In the genomic region with DNA sequence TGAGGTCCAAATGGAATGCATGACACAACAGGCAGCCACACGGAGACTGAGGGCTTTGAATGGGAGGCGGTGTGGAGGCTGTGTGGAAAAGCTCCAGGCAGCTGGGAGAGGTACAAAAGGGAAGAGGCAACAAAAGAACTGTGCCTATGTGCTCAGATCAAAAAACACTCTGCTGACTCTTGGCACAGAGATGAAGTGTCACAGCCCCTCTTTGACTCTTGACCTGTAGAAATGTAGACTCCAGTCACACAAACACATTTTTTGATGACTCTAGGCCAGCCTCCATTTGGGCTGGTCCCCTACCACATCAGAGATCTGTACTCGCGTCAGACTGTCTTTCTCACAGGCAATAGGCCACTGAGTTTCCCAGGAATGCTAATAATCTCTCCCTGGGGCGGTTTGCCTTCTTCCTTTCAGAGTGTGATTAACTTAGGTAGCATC, we compare ENCODE assay signal across 24 cellular contexts.
A peak's percentile ranks its signal among the peaks of the same experiment; 100 is the strongest.
DNase-seq lines count a peak whose midpoint lies in the region; ATAC-seq and TF ChIP-seq lines count a peak whose summit lies in the region.
"Had no signal": no experiment of that assay in that cellular context is flagged by ENCODE, and none has a peak within 500 bp of the region (broad histone marks: within the 10 kb centered on the region; RNA-seq: fewer than 3 reads in every experiment).

No MANE protein-coding gene starts in this region.

- H3K14ac ChIP-seq in IMR-90 (replicated peaks; ENCODE audit: low read depth, low read length) = no peak overlapping the region

- H2AK5ac ChIP-seq in IMR-90 (ENCODE audit: low read depth, low read length) = no peak overlapping the region

- H3K56ac ChIP-seq in IMR-90 (ENCODE audit: extremely low read depth, insufficient read depth, low read length) = no peak overlapping the region

- H3K9me3 Mint-ChIP-seq in neural crest cell = no peaks in the 10 kb centered on the region

- dilution Hi-C loops in IMR-90 (cut with HindIII; ENCODE audit: low sequenced_read_pairs, unreplicated experiment) = no loop called here

- no peak overlapping the region for H4K91ac ChIP-seq in IMR-90 (ENCODE audit: insufficient read depth, low read depth, low read length)

- 0 out of 2 replicates have a peak, but pooled peaks cover 2% of the 10 kb centered on the region for H3K4me1 ChIP-seq in IMR-90 (ENCODE audit: control insufficient read depth, insufficient read depth, low read length)

- H3K36me3 Mint-ChIP-seq in neural crest cell (ENCODE audit: low read depth) = no peaks in the 10 kb centered on the region
- H3K36me3 Mint-ChIP-seq: CD8-positive, alpha-beta memory T cell had no signal

- DNase-seq in EL = peak; percentile 87
- DNase-seq in IMR-90 = peak; percentile 56
- peak; percentile 57 for DNase-seq in ecto neural progenitor cell (ENCODE audit: low spot score)
- peak; percentile 3 for DNase-seq in neural crest cell (ENCODE audit: low read depth, low spot score)
- DNase-seq in HCEC 1CT = no peak
- DNase-seq: activated CD4-positive, alpha-beta T cell treated with anti-CD3 and anti-CD28 coated beads for 1 hour; activated CD8-positive, alpha-beta T cell treated with anti-CD3 and anti-CD28 coated beads, Interleukin-2, amount 10 ng/mL, durations not matched to agents 7 days and 5 days; activated gamma-delta T cell treated with Interleukin-2 at 50 U/mL for 16 hours; amniotic stem cell; CD8-positive, alpha-beta memory T cell; DMS53; kidney glomerular epithelial cell; NCI-H1105 treated with DMSO at 0.1 percent for 48 hours; NCI-H2029 treated with DMSO at 0.1 percent for 48 hours; NCI-H510A; nucleus accumbens; retina; RPMI8226; stimulated activated CD4-positive, alpha-beta T cell treated with anti-CD3 and anti-CD28 coated beads, Interleukin-4, amount 100 ng/mL, for 24 hours; stimulated activated naive CD4-positive, alpha-beta T cell treated with Interleukin-2 at 50 U/mL for 16 hours had no signal

- 10% methylated on average over 2 of the region's 5 CpGs; no CpG with 5 or more reads in 1 of the 2 experiments for WGBS in IMR-90 (ENCODE audit: extremely low coverage in 2 of 2, insufficient read length in 1 of 2), 2 experiments

- H3K4me2 ChIP-seq in IMR-90 (ENCODE audit: low read depth, low read length) = no peak overlapping the region

- no peak overlapping the region for H3K4ac ChIP-seq in IMR-90 (ENCODE audit: low read depth, low read length)

- no peak overlapping the region for H2AFZ ChIP-seq in IMR-90 (replicated peaks; ENCODE audit: low read length, poor library complexity)

- H3K79me1 ChIP-seq in IMR-90 (ENCODE audit: low read depth in 1 of 2, low read length in 2 of 2) = no peaks in the 10 kb centered on the region

- BruUV-seq in IMR-90 (replicated peaks; lab: Mats Ljungman, UMichigan) = no TSS peak

- H3K23ac ChIP-seq in IMR-90 (ENCODE audit: low read depth, low read length) = no peak overlapping the region

- CTCF ChIA-PET in IMR-90 (lab: Yijun Ruan, JAX) = interaction anchor here (0.5 kb wide), 1 partner anchor 429 kb away, joined by 3 read pairs; no protein-coding TSS in a partner anchor

- H3K36me3 ChIP-seq in IMR-90 (ENCODE audit: control insufficient read depth, insufficient read depth, low read length) = no peaks in the 10 kb centered on the region

- H3K4me3 Mint-ChIP-seq in neural crest cell = no peak overlapping the region
- H3K4me3 Mint-ChIP-seq: activated CD8-positive, alpha-beta T cell treated with anti-CD3 and anti-CD28 coated beads, Interleukin-2, amount 10 ng/mL, durations not matched to agents 7 days and 5 days; CD8-positive, alpha-beta memory T cell had no signal

- H3K27ac Mint-ChIP-seq in neural crest cell (ENCODE audit: unreplicated experiment) = peak overlapping the region; percentile 80
- H3K27ac Mint-ChIP-seq: activated CD8-positive, alpha-beta T cell treated with anti-CD3 and anti-CD28 coated beads, Interleukin-2, amount 10 ng/mL, durations not matched to agents 7 days and 5 days; CD8-positive, alpha-beta memory T cell had no signal

- no peak overlapping the region for H3K27ac ChIP-seq in IMR-90 (ENCODE audit: insufficient read depth, low read length)

- no peak overlapping the region for H2BK15ac ChIP-seq in IMR-90 (ENCODE audit: low read depth, low read length)

- H3K4me3 ChIP-seq in IMR-90 (ENCODE audit: insufficient read depth, low read depth, low read length) = no peak overlapping the region

- ATAC-seq in IMR-90 (ENCODE audit: low read depth) = peak; percentile 71
- no peak for ATAC-seq in GM21717 (IDR thresholded peaks at IDR 0.05; ENCODE audit: unreplicated experiment)
- no peak for ATAC-seq in HG02798 (IDR thresholded peaks at IDR 0.05; ENCODE audit: poor library complexity, unreplicated experiment)
- ATAC-seq in HG02610 (IDR thresholded peaks at IDR 0.05; ENCODE audit: unreplicated experiment) = no peak
- ATAC-seq: activated CD8-positive, alpha-beta T cell treated with anti-CD3 and anti-CD28 coated beads, Interleukin-2, amount 10 ng/mL, durations not matched to agents 7 days and 5 days; HepG2 had no signal

- H3K18ac ChIP-seq in IMR-90 (ENCODE audit: low read depth, low read length) = no peak overlapping the region

- no peak overlapping the region for H2BK5ac ChIP-seq in IMR-90 (ENCODE audit: low read depth, low read length, poor library complexity, severe bottlenecking)

- no peak for TF ChIP-seq POLR2A in IMR-90 (IDR thresholded peaks at IDR 0.05; ENCODE audit: low read depth, low read length)

- no peaks in the 10 kb centered on the region for H3K9me3 ChIP-seq in IMR-90 (ENCODE audit: control insufficient read depth, insufficient read depth, low read length)

- intact Hi-C loops in IMR-90 (cut with micrococcal nuclease) = no loop called here

- H3K4me1 Mint-ChIP-seq in neural crest cell = peaks cover 32% of the 10 kb centered on the region
- H3K4me1 Mint-ChIP-seq: CD8-positive, alpha-beta memory T cell had no signal

- no peaks in the 10 kb centered on the region for H3K27me3 Mint-ChIP-seq in neural crest cell (ENCODE audit: low read depth)
- H3K27me3 Mint-ChIP-seq: CD8-positive, alpha-beta memory T cell had no signal

- H2BK120ac ChIP-seq in IMR-90 (ENCODE audit: low read depth, low read length) = no peak overlapping the region

- TF ChIP-seq RAD21 in IMR-90 (IDR thresholded peaks at IDR 0.05; ENCODE audit: low read length) = no peak

- no peaks in the 10 kb centered on the region for H3K27me3 ChIP-seq in IMR-90 (ENCODE audit: control insufficient read depth, insufficient read depth, low read length)

- no peak overlapping the region for H4K8ac ChIP-seq in IMR-90 (ENCODE audit: low read depth in 2 of 2, low read length in 2 of 2)

- H2AK9ac ChIP-seq in IMR-90 (replicated peaks; ENCODE audit: low read depth, low read length, poor library complexity) = no peak overlapping the region

- POLR2A ChIA-PET in IMR-90 (lab: Charles Lee; ENCODE audit: unreplicated experiment) = no interaction called here

- TF ChIP-seq CTCF in IMR-90 (conservative IDR thresholded peaks at IDR 0.05; ENCODE audit: low read depth, low read length) = no peak
- no peak for TF ChIP-seq CTCF in neural crest cell (conservative IDR thresholded peaks at IDR 0.05)

- no peak overlapping the region for H3K9ac ChIP-seq in IMR-90 (ENCODE audit: low read depth, low read length)

- H4K20me1 ChIP-seq in IMR-90 (ENCODE audit: insufficient read depth, low read length) = no peaks in the 10 kb centered on the region

- in situ Hi-C loops in IMR-90 (cut with MboI; ENCODE audit: low sequenced_read_pairs) = no loop called here

- H4K5ac ChIP-seq in IMR-90 (ENCODE audit: low read depth, low read length) = no peak overlapping the region

- no peaks in the 10 kb centered on the region for H3K9me1 ChIP-seq in IMR-90 (ENCODE audit: insufficient read depth, low read length)

- no peak overlapping the region for H2BK20ac ChIP-seq in IMR-90 (ENCODE audit: low read depth, low read length)

TF ChIP-seq in IMR-90, 13 proteins besides CTCF, POLR2A, EP300 and RAD21:
- TF ChIP-seq BHLHE40 (IDR thresholded peaks at IDR 0.05; ENCODE audit: low read depth, low read length) (no peak), NFE2L2 (IDR thresholded peaks at IDR 0.05; ENCODE audit: low read depth, low read length) (no peak), MAZ (IDR thresholded peaks at IDR 0.05; ENCODE audit: borderline replicate concordance, low read depth, low read length) (no peak), CHD1 (IDR thresholded peaks at IDR 0.05; ENCODE audit: low read depth, low read length) (no peak), FOS (IDR thresholded peaks at IDR 0.05; ENCODE audit: low read depth, low read length) (no peak)
- TF ChIP-seq, protein P1, sequence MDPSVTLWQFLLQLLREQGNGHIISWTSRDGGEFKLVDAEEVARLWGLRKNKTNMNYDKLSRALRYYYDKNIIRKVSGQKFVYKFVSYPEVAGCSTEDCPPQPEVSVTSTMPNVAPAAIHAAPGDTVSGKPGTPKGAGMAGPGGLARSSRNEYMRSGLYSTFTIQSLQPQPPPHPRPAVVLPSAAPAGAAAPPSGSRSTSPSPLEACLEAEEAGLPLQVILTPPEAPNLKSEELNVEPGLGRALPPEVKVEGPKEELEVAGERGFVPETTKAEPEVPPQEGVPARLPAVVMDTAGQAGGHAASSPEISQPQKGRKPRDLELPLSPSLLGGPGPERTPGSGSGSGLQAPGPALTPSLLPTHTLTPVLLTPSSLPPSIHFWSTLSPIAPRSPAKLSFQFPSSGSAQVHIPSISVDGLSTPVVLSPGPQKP (IDR thresholded peaks at IDR 0.05; ENCODE audit: borderline replicate concordance, low read depth, low read length) = no peak
TF ChIP-seq in IMR-90: peak in this region for 0.
